ENCODE assay signal across 8 cellular contexts in the genomic region with DNA sequence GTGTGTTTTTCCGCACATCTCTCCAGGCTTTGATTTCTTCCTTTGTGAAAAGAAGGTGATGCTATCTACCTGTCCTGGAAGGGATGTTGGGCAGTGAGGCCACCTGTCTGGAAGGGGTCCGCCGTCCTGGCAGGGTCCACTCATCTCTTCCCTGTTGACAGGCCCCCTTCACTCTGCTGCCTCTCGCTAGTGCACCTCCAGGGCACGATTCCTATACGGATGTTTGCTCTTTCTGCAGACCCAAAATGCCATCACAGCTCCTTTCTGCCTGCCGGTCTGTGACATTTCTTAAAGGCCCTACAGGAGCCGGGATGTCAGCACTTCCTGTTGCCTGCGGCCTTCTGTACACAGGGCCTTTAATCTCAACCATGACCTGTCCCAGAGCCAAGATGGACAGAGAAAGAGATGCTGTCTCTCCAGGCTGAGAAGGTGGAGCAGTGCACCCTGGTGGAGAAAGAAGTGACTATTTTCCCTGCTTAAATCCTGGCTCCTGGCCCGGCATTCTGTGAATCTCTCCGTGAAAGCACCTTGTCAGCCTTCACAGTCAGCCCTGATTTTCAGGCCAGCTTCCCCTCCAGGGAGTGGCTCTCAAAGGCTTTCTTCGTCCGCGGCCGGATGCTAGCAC.
DNase-seq lines count a peak whose midpoint lies in the region; ATAC-seq and TF ChIP-seq lines count a peak whose summit lies in the region.

No MANE protein-coding gene starts in this region.

- H3K4me1 ChIP-seq in tibial artery, result no peaks in the 10 kb centered on the region

- no peaks in the 10 kb centered on the region for H3K9me3 ChIP-seq in tibial artery

- H3K27ac ChIP-seq in tibial artery, result no peak overlapping the region

- no peak for ATAC-seq in GM19395 (IDR thresholded peaks at IDR 0.05; ENCODE audit: unreplicated experiment)

- H3K4me3 ChIP-seq in tibial artery, result no peak overlapping the region

- H3K27me3 ChIP-seq in tibial artery, result peaks cover 0 to 7% of the 10 kb centered on the region in 2 donors

- no peak for TF ChIP-seq CTCF in tibial artery (IDR thresholded peaks at IDR 0.05)

- no peaks in the 10 kb centered on the region for H3K36me3 ChIP-seq in tibial artery

- DNase-seq in DMS 273 (lab: John Stamatoyannopoulos, UW; ENCODE audit: unreplicated experiment), result peak; percentile 46
- no peak for DNase-seq in DMS 273 treated with DMSO at 0.1 percent for 48 hours (lab: John Stamatoyannopoulos, UW)
- DNase-seq in astrocyte of the hippocampus (ENCODE audit: low read depth, low spot score), result peak; percentile 41
- DNase-seq in iPS-NIHi11 (ENCODE audit: low spot score), result peak; percentile 77
- peak; percentile 16 to 48 for DNase-seq in tibial artery
- DNase-seq in HK-2 (ENCODE audit: unreplicated experiment), result no peak
- DNase-seq in HUDEP-2 (lab: John Stamatoyannopoulos, UW; ENCODE audit: unreplicated experiment in 76 of 76), result no peak

- intact Hi-C loops in tibial artery (cut with DNase I; ENCODE audit: low total_unique reads), result no loop called here

Comparison
In these comparisons a context has a peak if more than half of its experiments do, and no peak if none do; other contexts are left out.
1. DNase-seq: peak in DMS 273 (single experiment), astrocyte of the hippocampus (single experiment), iPS-NIHi11 (single experiment) and tibial artery (2 of 2); none in DMS 273 treated with DMSO at 0.1 percent for 48 hours (single experiment), HK-2 (single experiment) and HUDEP-2 (0 of 76).